In genomic region chr16:51404386-51404785, GRCh38 we compare ENCODE assay signal across 16 cellular contexts.
DNase-seq lines count a peak whose midpoint lies in the region; ATAC-seq and TF ChIP-seq lines count a peak whose summit lies in the region.
"Had no signal": no experiment of that assay in that cellular context is flagged by ENCODE, and none has a peak within 500 bp of the region (broad histone marks: within the 10 kb centered on the region; RNA-seq: fewer than 3 reads in every experiment).

No MANE protein-coding gene starts in this region.

- no peak for TF ChIP-seq POLR2A in body of pancreas (IDR thresholded peaks at IDR 0.05)

- H3K18ac ChIP-seq in mesendoderm (ENCODE audit: low read length), result no peak overlapping the region

- H2BK5ac ChIP-seq in mesendoderm (ENCODE audit: low read length), result no peak overlapping the region

- no peaks in the 10 kb centered on the region for H3K36me3 Mint-ChIP-seq in neural progenitor cell
- H3K36me3 Mint-ChIP-seq: CD4-positive, alpha-beta memory T cell had no signal

- no peak overlapping the region for H4K8ac ChIP-seq in mesendoderm (ENCODE audit: low read depth, low read length)

- H3K9ac ChIP-seq in GM23248 (no peak overlapping the region), neural progenitor cell (no peak overlapping the region), mesendoderm (ENCODE audit: low read length) (no peak overlapping the region)

- TF ChIP-seq CTCF in body of pancreas (IDR thresholded peaks at IDR 0.05) (no peak), foreskin fibroblast (IDR thresholded peaks at IDR 0.05; ENCODE audit: low read depth, low read length) (no peak), neural progenitor cell (IDR thresholded peaks at IDR 0.05) (no peak)

- H4K5ac ChIP-seq in mesendoderm (ENCODE audit: low read length), result no peak overlapping the region

- H3K27ac ChIP-seq in GM23248, result no peak overlapping the region
- H3K27ac ChIP-seq in body of pancreas, result peak overlapping the region; percentile 6 to 85 (median 82)
- no peak overlapping the region for H3K27ac ChIP-seq in neural progenitor cell
- H3K27ac ChIP-seq in mesendoderm (ENCODE audit: low read depth, low read length), result no peak overlapping the region

- H3K27ac Mint-ChIP-seq in neural progenitor cell, result no peak overlapping the region
- H3K27ac Mint-ChIP-seq: CD4-positive, alpha-beta memory T cell; H9 had no signal

- intact Hi-C loops in body of pancreas (cut with DNase I), result no loop called here

- no peak overlapping the region for H3K4me3 Mint-ChIP-seq in neural progenitor cell
- H3K4me3 Mint-ChIP-seq: CD4-positive, alpha-beta memory T cell; H9 had no signal

- H3K23ac ChIP-seq in mesendoderm (ENCODE audit: low read length), result no peak overlapping the region

- H2AK5ac ChIP-seq in mesendoderm (ENCODE audit: low read length), result no peak overlapping the region

- H3K27me3 ChIP-seq in GM23248 (replicated peaks; ENCODE audit: insufficient read depth), result no peaks in the 10 kb centered on the region
- H3K27me3 ChIP-seq in body of pancreas, result no peaks in the 10 kb centered on the region
- no peaks in the 10 kb centered on the region for H3K27me3 ChIP-seq in neural progenitor cell
- no peaks in the 10 kb centered on the region for H3K27me3 ChIP-seq in mesendoderm (ENCODE audit: insufficient read depth, low read length, poor library complexity)
- H3K27me3 ChIP-seq: BE2C had no signal

- H3K9me3 Mint-ChIP-seq in neural progenitor cell, result peaks cover 20% of the 10 kb centered on the region

- H2BK120ac ChIP-seq in mesendoderm (ENCODE audit: low read depth, low read length), result no peak overlapping the region

- H3K79me2 ChIP-seq in GM23248 (ENCODE audit: insufficient read depth) (no peaks in the 10 kb centered on the region), neural progenitor cell (ENCODE audit: low read depth) (no peaks in the 10 kb centered on the region), mesendoderm (ENCODE audit: control insufficient read depth, insufficient read depth, low read length) (no peaks in the 10 kb centered on the region)

- ATAC-seq in body of pancreas (no peak), GM21717 (IDR thresholded peaks at IDR 0.05; ENCODE audit: unreplicated experiment) (no peak)

- no peak overlapping the region for H3K56ac ChIP-seq in mesendoderm (ENCODE audit: low read length)

- H3K27me3 Mint-ChIP-seq in neural progenitor cell (ENCODE audit: insufficient read depth, low read depth), result peaks cover 6% of the 10 kb centered on the region
- H3K27me3 Mint-ChIP-seq: CD4-positive, alpha-beta memory T cell had no signal

- no peaks in the 10 kb centered on the region for H3K9me3 ChIP-seq in GM23248 (ENCODE audit: low read depth)
- no peaks in the 10 kb centered on the region for H3K9me3 ChIP-seq in body of pancreas
- H3K9me3 ChIP-seq in neural progenitor cell (ENCODE audit: low read depth), result no peaks in the 10 kb centered on the region
- H3K9me3 ChIP-seq: BE2C had no signal

- H3K36me3 ChIP-seq in GM23248 (ENCODE audit: low read depth) (no peaks in the 10 kb centered on the region), body of pancreas (replicated peaks in 1 of 2; ENCODE audit: insufficient read depth in 1 of 2, low read depth in 2 of 2) (no peaks in the 10 kb centered on the region), neural progenitor cell (no peaks in the 10 kb centered on the region), mesendoderm (ENCODE audit: control insufficient read depth, insufficient read depth, low read length) (no peaks in the 10 kb centered on the region)
- H3K36me3 ChIP-seq: BE2C had no signal

- H2AFZ ChIP-seq in GM23248 (no peak overlapping the region), neural progenitor cell (replicated peaks) (peak overlapping the region; percentile 20)

- in situ Hi-C loops in GM23248 (cut with MboI), result no loop called here

- H3K4me3 ChIP-seq in GM23248 (no peak overlapping the region), body of pancreas (no peak overlapping the region), foreskin fibroblast (ENCODE audit: low read depth in 1 of 2, low read length in 2 of 2) (no peak overlapping the region), neural progenitor cell (no peak overlapping the region), mesendoderm (ENCODE audit: low read length) (no peak overlapping the region)

- WGBS in GM23248 (ENCODE audit: low coverage in 1 of 2, low lambda C conversion rate in 2 of 2, missing lambda C conversion rate in 2 of 2), 2 experiments, result 95 to 100% methylated on average over 1 of the region's 1 CpG
- WGBS in body of pancreas, 2 donors, result 29 to 97% methylated on average over 1 of the region's 1 CpG
- WGBS in mesendoderm (ENCODE audit: extremely low coverage, insufficient coverage, low lambda C conversion rate), result no CpG with 5 or more reads among the region's 1 CpG

- no peak overlapping the region for H2BK15ac ChIP-seq in mesendoderm (replicated peaks; ENCODE audit: low read depth)

- H3K4me1 Mint-ChIP-seq in neural progenitor cell, result peaks cover 10% of the 10 kb centered on the region
- H3K4me1 Mint-ChIP-seq: CD4-positive, alpha-beta memory T cell had no signal

- peaks cover 27% of the 10 kb centered on the region for H3K4me1 ChIP-seq in GM23248 (ENCODE audit: insufficient read depth)
- peaks cover 90% of the 10 kb centered on the region for H3K4me1 ChIP-seq in body of pancreas
- peaks cover 15% of the 10 kb centered on the region for H3K4me1 ChIP-seq in neural progenitor cell
- H3K4me1 ChIP-seq in mesendoderm (ENCODE audit: control insufficient read depth, low read depth, low read length), result peaks cover 4% of the 10 kb centered on the region
- H3K4me1 ChIP-seq: BE2C had no signal

- no peak overlapping the region for H3K4ac ChIP-seq in mesendoderm (ENCODE audit: low read depth, low read length)

- no peaks in the 10 kb centered on the region for H3K9me2 ChIP-seq in GM23248 (ENCODE audit: insufficient read depth)

- H3K79me1 ChIP-seq in mesendoderm (ENCODE audit: low read length), result no peaks in the 10 kb centered on the region

- H3F3A ChIP-seq in GM23248 (ENCODE audit: insufficient read depth) (peaks cover 35% of the 10 kb centered on the region), neural progenitor cell (ENCODE audit: low read depth) (no peaks in the 10 kb centered on the region)

- no peak overlapping the region for H3K4me2 ChIP-seq in GM23248 (ENCODE audit: unreplicated experiment)
- no peak overlapping the region for H3K4me2 ChIP-seq in neural progenitor cell
- no peak overlapping the region for H3K4me2 ChIP-seq in mesendoderm (ENCODE audit: low read length)

- no peaks in the 10 kb centered on the region for H4K20me1 ChIP-seq in GM23248 (ENCODE audit: insufficient read depth)
- no peaks in the 10 kb centered on the region for H4K20me1 ChIP-seq in neural progenitor cell (ENCODE audit: low read depth)

- DNase-seq in GM23248 (peak; percentile 23), body of pancreas (peak in 1 of 4 donors; percentile 12), foreskin fibroblast (peak; percentile 50 to 55), neural progenitor cell (ENCODE audit: low spot score) (no peak), NCI-H1694 treated with DMSO at 0.1 percent for 48 hours (lab: John Stamatoyannopoulos, UW) (no peak), mesendoderm (no peak)
- DNase-seq: BE2C; CD4-positive, alpha-beta memory T cell; DMS 273 treated with DMSO at 0.1 percent for 48 hours; H9; KBM-7; NCI-H1092; NCI-H1694; NCI-H69; NK-92 treated with Interleukin-12 subunit alpha and Interleukin-12 subunit beta, amount 100 ng/mL, for 24 hours had no signal

Comparison
In these comparisons a context has a peak if more than half of its experiments do, and no peak if none do; other contexts are left out.
1. DNase-seq: peak in GM23248 (single experiment) and foreskin fibroblast (2 of 2); none in neural progenitor cell (single experiment), NCI-H1694 treated with DMSO at 0.1 percent for 48 hours (single experiment) and mesendoderm (single experiment).
2. H3K27ac ChIP-seq: peak in body of pancreas (4 of 4); none in GM23248 (single experiment), neural progenitor cell (single experiment) and mesendoderm (single experiment).